Comparison of ENCODE assay signal across 10 cellular contexts in genomic region chrX:120016068-120016441, GRCh38.
DNase-seq lines count a peak whose midpoint lies in the region; ATAC-seq and TF ChIP-seq lines count a peak whose summit lies in the region.
"Had no signal": no experiment of that assay in that cellular context is flagged by ENCODE, and none has a peak within 500 bp of the region (broad histone marks: within the 10 kb centered on the region; RNA-seq: fewer than 3 reads in every experiment).

No MANE protein-coding gene starts in this region.

- no peak for TF ChIP-seq CTCF in parathyroid adenoma (IDR thresholded peaks at IDR 0.05)

- H3K9me3 ChIP-seq in HUES48 (ENCODE audit: control insufficient read depth, insufficient read depth, low read length): peaks cover 6% of the 10 kb centered on the region; the same call in 1 of the 2 replicates
- no peaks in the 10 kb centered on the region for H3K9me3 ChIP-seq in parathyroid adenoma (ENCODE audit: control insufficient read depth, low read length)

- ATAC-seq in effector memory CD8-positive, alpha-beta T cell (replicated peaks): no peak
- ATAC-seq in GM19452 (IDR thresholded peaks at IDR 0.05; ENCODE audit: unreplicated experiment): no peak

- peak overlapping the region; percentile 62 for H3K4me2 ChIP-seq in parathyroid adenoma (ENCODE audit: low read length)

- H3K9ac ChIP-seq in HUES48 (ENCODE audit: low read depth, low read length) (no peak overlapping the region), parathyroid adenoma (no peak overlapping the region)

- H3K27ac Mint-ChIP-seq in T-helper 1 cell treated with Interleukin-12 subunit alpha and Interleukin-12 subunit beta and Interleukin-4 antibody, amounts not matched to agents 30 μg/mL and 1 μg/mL, for 36 hours: no peak overlapping the region
- H3K27ac Mint-ChIP-seq in effector memory CD8-positive, alpha-beta T cell: peak overlapping the region in 1 of 2 donors; percentile 67

- H3K4me3 ChIP-seq in HUES48 (ENCODE audit: low read depth, low read length) (peak overlapping the region; percentile 54), parathyroid adenoma (ENCODE audit: low read depth, low read length) (peak overlapping the region; percentile 34)

- peak overlapping the region; percentile 50 for H3K4me3 Mint-ChIP-seq in T-helper 1 cell treated with Interleukin-12 subunit alpha and Interleukin-12 subunit beta and Interleukin-4 antibody, amounts not matched to agents 30 μg/mL and 1 μg/mL, for 36 hours
- H3K4me3 Mint-ChIP-seq in effector memory CD8-positive, alpha-beta T cell: peak overlapping the region; percentile 76 to 85

- H3K27me3 ChIP-seq in HUES48 (ENCODE audit: control insufficient read depth, insufficient read depth, low read length) (peaks cover 74% of the 10 kb centered on the region), parathyroid adenoma (ENCODE audit: control insufficient read depth, insufficient read depth, low read length) (no peaks in the 10 kb centered on the region)

- peaks cover 2% of the 10 kb centered on the region for H3K36me3 Mint-ChIP-seq in T-helper 1 cell treated with Interleukin-12 subunit alpha and Interleukin-12 subunit beta and Interleukin-4 antibody, amounts not matched to agents 30 μg/mL and 1 μg/mL, for 36 hours (ENCODE audit: low read depth)
- peaks cover 13% of the 10 kb centered on the region for H3K36me3 Mint-ChIP-seq in effector memory CD8-positive, alpha-beta T cell (ENCODE audit: insufficient read depth)

- H2AFZ ChIP-seq in parathyroid adenoma: no peak overlapping the region

- peaks cover 62% of the 10 kb centered on the region for H3K27me3 Mint-ChIP-seq in T-helper 1 cell treated with Interleukin-12 subunit alpha and Interleukin-12 subunit beta and Interleukin-4 antibody, amounts not matched to agents 30 μg/mL and 1 μg/mL, for 36 hours (ENCODE audit: low read depth)
- peaks cover 30 to 43% of the 10 kb centered on the region in 2 donors for H3K27me3 Mint-ChIP-seq in effector memory CD8-positive, alpha-beta T cell

- no peaks in the 10 kb centered on the region for H3K9me3 Mint-ChIP-seq in T-helper 1 cell treated with Interleukin-12 subunit alpha and Interleukin-12 subunit beta and Interleukin-4 antibody, amounts not matched to agents 30 μg/mL and 1 μg/mL, for 36 hours
- H3K9me3 Mint-ChIP-seq in effector memory CD8-positive, alpha-beta T cell: no peaks in the 10 kb centered on the region

- H3K36me3 ChIP-seq in HUES48 (ENCODE audit: control insufficient read depth, insufficient read depth, low read length) (no peaks in the 10 kb centered on the region), parathyroid adenoma (ENCODE audit: control insufficient read depth, insufficient read depth, low read length) (no peaks in the 10 kb centered on the region)

- no peaks in the 10 kb centered on the region for H3K4me1 ChIP-seq in HUES48 (ENCODE audit: control insufficient read depth, insufficient read depth, low read length)
- H3K4me1 ChIP-seq in parathyroid adenoma: no peaks in the 10 kb centered on the region

- no peak overlapping the region for H3K27ac ChIP-seq in HUES48 (ENCODE audit: low read depth, low read length)
- no peak overlapping the region for H3K27ac ChIP-seq in parathyroid adenoma

- H3K79me2 ChIP-seq in parathyroid adenoma: no peaks in the 10 kb centered on the region

- peaks cover 7% of the 10 kb centered on the region for H3K4me1 Mint-ChIP-seq in T-helper 1 cell treated with Interleukin-12 subunit alpha and Interleukin-12 subunit beta and Interleukin-4 antibody, amounts not matched to agents 30 μg/mL and 1 μg/mL, for 36 hours (ENCODE audit: low read depth)
- H3K4me1 Mint-ChIP-seq in effector memory CD8-positive, alpha-beta T cell (ENCODE audit: low read depth in 2 of 2): peaks cover 12 to 16% of the 10 kb centered on the region in 2 donors

- no peak for DNase-seq in T-helper 1 cell
- no peak for DNase-seq in effector memory CD8-positive, alpha-beta T cell
- no peak for DNase-seq in activated gamma-delta T cell treated with Interleukin-2 at 50 U/mL for 16 hours
- DNase-seq in Ammon's horn (ENCODE audit: low spot score): no peak
- DNase-seq: activated CD8-positive, alpha-beta memory T cell treated with anti-CD3 and anti-CD28 coated beads for 24 hours; stimulated activated CD8-positive, alpha-beta memory T cell treated with anti-CD3 and anti-CD28 coated beads, Interleukin-4, amount 100 ng/mL, for 48 hours had no signal
